In genomic region chr3:185935465-185936263, GRCh38 we compare ENCODE assay signal across 8 cellular contexts. TPM values are rescaled to one million over a fixed set of nuclear protein-coding genes. Genes with fewer than 3 reads are reported as not detected.
DNase-seq lines count a peak whose midpoint lies in the region; ATAC-seq and TF ChIP-seq lines count a peak whose summit lies in the region.

No MANE protein-coding gene starts in this region.

- H3K27ac ChIP-seq in GM23248 (peak overlapping the region; percentile 99), Panc1 (ENCODE audit: low read length) (peak overlapping the region; percentile 99), esophagus muscularis mucosa (replicated peaks in 1 of 4) (peak overlapping the region; percentile 98 to 100 (median 100)), sigmoid colon (peak overlapping the region; percentile 94 to 100 (median 100))

- H3K9me2 ChIP-seq in GM23248 (ENCODE audit: insufficient read depth) = no peaks in the 10 kb centered on the region

- TF ChIP-seq EP300 in esophagus muscularis mucosa (IDR thresholded peaks at IDR 0.05) (no peak), sigmoid colon (IDR thresholded peaks at IDR 0.05) (no peak)

- H3K27me3 ChIP-seq in GM23248 (replicated peaks; ENCODE audit: insufficient read depth) (no peaks in the 10 kb centered on the region), Panc1 (ENCODE audit: control insufficient read depth, insufficient read depth, low read length) (no peaks in the 10 kb centered on the region), esophagus muscularis mucosa (no peaks in the 10 kb centered on the region), sigmoid colon (no peaks in the 10 kb centered on the region)

- CTCF ChIA-PET in Panc1 (lab: Charles Lee) = interaction anchor here (0.5 kb wide), 1 partner anchor 127 kb away, joined by 3 read pairs; no protein-coding TSS in a partner anchor

- POLR2A ChIA-PET in Panc1 (lab: Charles Lee) = interaction anchor here (0.5 to 0.6 kb wide), 2 partner anchors 9 to 10 kb away, joined by 3 to 4 read pairs; no protein-coding TSS in a partner anchor

- peaks cover 47% of the 10 kb centered on the region for H3F3A ChIP-seq in GM23248 (ENCODE audit: insufficient read depth)

- H3K9me3 ChIP-seq in GM23248 (ENCODE audit: low read depth) (no peaks in the 10 kb centered on the region), Panc1 (ENCODE audit: control insufficient read depth, insufficient read depth, low read depth, low read length) (no peaks in the 10 kb centered on the region), esophagus muscularis mucosa (no peaks in the 10 kb centered on the region), sigmoid colon (no peaks in the 10 kb centered on the region)

- peak overlapping the region; percentile 99 for H3K4me2 ChIP-seq in GM23248 (ENCODE audit: unreplicated experiment)

- in situ Hi-C loops in GM23248 (cut with MboI) = no loop called here
- in situ Hi-C loops in Panc1 (cut with HindIII; ENCODE audit: low pct_unique_long_range_greater_than_20kb, low sequenced_read_pairs) = no loop called here

- H2AFZ ChIP-seq in GM23248 = no peak overlapping the region

- no TSS peak for BruUV-seq in Panc1 (replicated peaks; lab: Mats Ljungman, UMichigan)

- no peak for TF ChIP-seq CTCF in Panc1 (IDR thresholded peaks at IDR 0.05)
- no peak for TF ChIP-seq CTCF in esophagus muscularis mucosa (IDR thresholded peaks at IDR 0.05)
- no peak for TF ChIP-seq CTCF in sigmoid colon (IDR thresholded peaks at IDR 0.05)

- H3K4me1 ChIP-seq in GM23248 (ENCODE audit: insufficient read depth) (peaks cover 39% of the 10 kb centered on the region), Panc1 (ENCODE audit: control insufficient read depth, insufficient read depth, low read length) (peaks cover 36% of the 10 kb centered on the region), esophagus muscularis mucosa (peaks cover 41 to 61% (median 53%) of the 10 kb centered on the region in 4 donors), sigmoid colon (peaks cover 0 to 55% (median 50%) of the 10 kb centered on the region in 4 donors)

- ATAC-seq in Panc1 = no peak
- no peak for ATAC-seq in HG03442 (IDR thresholded peaks at IDR 0.05; ENCODE audit: unreplicated experiment)
- ATAC-seq in GM19397 (IDR thresholded peaks at IDR 0.05; ENCODE audit: unreplicated experiment) = no peak

- WGBS in GM23248 (ENCODE audit: low coverage in 1 of 2, low lambda C conversion rate in 2 of 2, missing lambda C conversion rate in 2 of 2), 2 experiments = 1% methylated on average over 11 of the region's 11 CpGs
- 3% methylated on average over 11 of the region's 11 CpGs for WGBS in esophagus muscularis mucosa
- 2 to 3% methylated on average over 11 of the region's 11 CpGs for WGBS in sigmoid colon, 2 donors

- H3K4me3 ChIP-seq in GM23248 (peak overlapping the region; percentile 94), Panc1 (ENCODE audit: low read depth in 2 of 2, low read length in 2 of 2) (peak overlapping the region; percentile 79 to 94), esophagus muscularis mucosa (peak overlapping the region; percentile 74 to 99 (median 99)), sigmoid colon (peak overlapping the region; percentile 72 to 100 (median 98))

- no peak for TF ChIP-seq POLR2A in esophagus muscularis mucosa (IDR thresholded peaks at IDR 0.05; ENCODE audit: low read depth)
- TF ChIP-seq POLR2A in sigmoid colon (IDR thresholded peaks at IDR 0.05) = no peak

- H4K20me1 ChIP-seq in GM23248 (ENCODE audit: insufficient read depth) = peaks cover 56% of the 10 kb centered on the region

- intact Hi-C loops in Panc1 (cut with micrococcal nuclease; ENCODE audit: unreplicated experiment) = loop anchor here (10.0 kb wide), 1 partner anchor 121 kb away; no protein-coding TSS in a partner anchor
- intact Hi-C loops in esophagus muscularis mucosa (cut with DNase I) = loop anchor here (10.0 kb wide), 1 partner anchor 281 kb away; no protein-coding TSS in a partner anchor
- intact Hi-C loops in sigmoid colon (cut with DNase I) = loop anchor here (2.0 to 10.0 kb wide), 6 partner anchors 113 to 847 kb away; partner anchors contain the start of genes EIF4A2, ETV5, SENP2 and TBCCD1

- H3K79me2 ChIP-seq in GM23248 (ENCODE audit: insufficient read depth) = peaks cover 71% of the 10 kb centered on the region

- H3K9ac ChIP-seq in GM23248 = peak overlapping the region; percentile 100

- DNase-seq in GM23248 = peak; percentile 63
- DNase-seq in Panc1 (ENCODE audit: low read depth, low spot score) = no peak
- DNase-seq in esophagus muscularis mucosa (ENCODE audit: extremely low spot score) = no peak
- DNase-seq in sigmoid colon = no peak
- DNase-seq in DMS153 treated with DMSO at 0.1 percent for 48 hours (lab: John Stamatoyannopoulos, UW; ENCODE audit: unreplicated experiment) = no peak
- no peak for DNase-seq in NCI-H510A treated with DMSO at 0.1 percent for 48 hours (lab: John Stamatoyannopoulos, UW)

- peaks cover 5% of the 10 kb centered on the region; the same call in 1 of the 2 replicates for H3K36me3 ChIP-seq in GM23248 (ENCODE audit: low read depth)
- peaks cover 24% of the 10 kb centered on the region for H3K36me3 ChIP-seq in Panc1 (ENCODE audit: control insufficient read depth, insufficient read depth, low read length)
- H3K36me3 ChIP-seq in esophagus muscularis mucosa = no peaks in the 10 kb centered on the region
- no peaks in the 10 kb centered on the region for H3K36me3 ChIP-seq in sigmoid colon

RNA-seq across cellular contexts. Expression of gene TRA2B, which starts 2.1 kb away (rescaled TPM):
- 138 and 183 TPM in 2 replicates for total RNA-seq in GM23248 (2014; rRNA removed; shearing (Covaris generic))
- polyA plus RNA-seq in GM23248 (2016; fragmentation: Nextera tagmentation; extraction: Ambion mirVana) = 111 and 112 TPM in 2 replicates
- 171 TPM for total RNA-seq in Panc1 (2021; ENCODE audit: unreplicated experiment)
- 264 TPM for polyA plus RNA-seq in Panc1 (2012; ENCODE audit: insufficient read length)
- total RNA-seq in esophagus muscularis mucosa = 100 to 1,000 TPM in 1 of 4 donors, 10 to 100 TPM in 3; 73.8 to 164 (median 85.1) TPM
- total RNA-seq in sigmoid colon = 100 to 1,000 TPM; 113 to 159 (median 123) TPM
- 10 to 100 TPM; 62.5 to 86.7 (median 64.0) TPM for polyA plus RNA-seq in sigmoid colon
